8 cellular contexts compared by ENCODE assay signal in genomic region chr1:246930830-246931548, GRCh38. TPM values are rescaled to one million over a fixed set of nuclear protein-coding genes. Genes with fewer than 3 reads are reported as not detected.
DNase-seq lines count a peak whose midpoint lies in the region; ATAC-seq and TF ChIP-seq lines count a peak whose summit lies in the region.

No MANE protein-coding gene starts in this region.

- H3K4me3 Mint-ChIP-seq in activated T-helper 1 cell treated with anti-CD3 and anti-CD28 coated beads, Interleukin-12 subunit alpha, Interleukin-12 subunit beta, Interleukin-2, Interleukin-4 antibody, amounts not matched to agents 30 ng/mL and 10 ng/mL and 1 ng/mL, durations not matched to agents 14 hours and 24 hours and 36 hours, result peak overlapping the region; percentile 87
- peak overlapping the region; percentile 84 for H3K4me3 Mint-ChIP-seq in natural killer cell

- no peaks in the 10 kb centered on the region for H3K9me3 Mint-ChIP-seq in activated T-helper 1 cell treated with anti-CD3 and anti-CD28 coated beads, Interleukin-12 subunit alpha, Interleukin-12 subunit beta, Interleukin-2, Interleukin-4 antibody, amounts not matched to agents 30 ng/mL and 10 ng/mL and 1 ng/mL, durations not matched to agents 14 hours and 24 hours and 36 hours
- no peaks in the 10 kb centered on the region for H3K9me3 Mint-ChIP-seq in natural killer cell

- no peak for TF ChIP-seq CTCF in AG09309 (IDR thresholded peaks at IDR 0.05; ENCODE audit: control insufficient read depth, insufficient read depth, low read depth, low read length, missing control alignments)
- TF ChIP-seq CTCF in natural killer cell (IDR thresholded peaks at IDR 0.05), result no peak

- no peaks in the 10 kb centered on the region for H3K27me3 ChIP-seq in subcutaneous abdominal adipose tissue (ENCODE audit: control insufficient read depth in 5 of 5, insufficient read depth in 4 of 5, low read length in 5 of 5)

- H3K27ac ChIP-seq in subcutaneous abdominal adipose tissue (ENCODE audit: low read depth, low read length), result peak overlapping the region; percentile 95

- H3K36me3 Mint-ChIP-seq in activated T-helper 1 cell treated with anti-CD3 and anti-CD28 coated beads, Interleukin-12 subunit alpha, Interleukin-12 subunit beta, Interleukin-2, Interleukin-4 antibody, amounts not matched to agents 30 ng/mL and 10 ng/mL and 1 ng/mL, durations not matched to agents 14 hours and 24 hours and 36 hours (ENCODE audit: low read depth), result peaks cover 23% of the 10 kb centered on the region
- H3K36me3 Mint-ChIP-seq in natural killer cell, result no peaks in the 10 kb centered on the region

- H3K9me3 ChIP-seq in subcutaneous abdominal adipose tissue (ENCODE audit: control insufficient read depth in 5 of 5, low read length in 5 of 5), result no peaks in the 10 kb centered on the region

- H3K27ac Mint-ChIP-seq in activated T-helper 1 cell treated with anti-CD3 and anti-CD28 coated beads, Interleukin-12 subunit alpha, Interleukin-12 subunit beta, Interleukin-2, Interleukin-4 antibody, amounts not matched to agents 30 ng/mL and 10 ng/mL and 1 ng/mL, durations not matched to agents 14 hours and 24 hours and 36 hours, result peak overlapping the region; percentile 85
- peak overlapping the region; percentile 91 to 94 for H3K27ac Mint-ChIP-seq in natural killer cell

- H3K27me3 Mint-ChIP-seq in activated T-helper 1 cell treated with anti-CD3 and anti-CD28 coated beads, Interleukin-12 subunit alpha, Interleukin-12 subunit beta, Interleukin-2, Interleukin-4 antibody, amounts not matched to agents 30 ng/mL and 10 ng/mL and 1 ng/mL, durations not matched to agents 14 hours and 24 hours and 36 hours (ENCODE audit: insufficient read depth), result peaks cover 3% of the 10 kb centered on the region
- no peaks in the 10 kb centered on the region for H3K27me3 Mint-ChIP-seq in natural killer cell (ENCODE audit: low read depth in 2 of 2)

- DNase-seq in AG09309 (ENCODE audit: low read depth), result no peak
- peak; percentile 48 for DNase-seq in NOMO-1 treated with DMSO at 0.1 percent for 48 hours (lab: John Stamatoyannopoulos, UW; ENCODE audit: unreplicated experiment)
- DNase-seq in activated T-helper 1 cell treated with anti-CD3 and anti-CD28 coated beads, Interleukin-12 subunit alpha, Interleukin-12 subunit beta, Interleukin-2, Interleukin-4 antibody, amounts not matched to agents 30 ng/mL and 10 ng/mL and 1 ng/mL, durations not matched to agents 14 hours and 24 hours and 36 hours (ENCODE audit: low spot score), result peak; percentile 35
- peak; percentile 45 for DNase-seq in fibroblast of gingiva (ENCODE audit: low read depth)
- DNase-seq in natural killer cell, result peak; percentile 52

- H3K4me1 ChIP-seq in subcutaneous abdominal adipose tissue (ENCODE audit: control insufficient read depth in 5 of 5, insufficient read depth in 5 of 5, low read length in 5 of 5), result peaks cover 0 to 26% (median 16%) of the 10 kb centered on the region in 5 donors

- peaks cover 0 to 5% (median 3%) of the 10 kb centered on the region in 5 donors for H3K36me3 ChIP-seq in subcutaneous abdominal adipose tissue (ENCODE audit: control insufficient read depth in 5 of 5, insufficient read depth in 5 of 5, low read length in 5 of 5)

- intact Hi-C loops in activated T-helper 1 cell treated with anti-CD3 and anti-CD28 coated beads, Interleukin-12 subunit alpha, Interleukin-12 subunit beta, Interleukin-2, Interleukin-4 antibody, amounts not matched to agents 30 ng/mL and 10 ng/mL and 1 ng/mL, durations not matched to agents 14 hours and 24 hours and 36 hours (cut with micrococcal nuclease), result loop anchor here (1.0 to 5.0 kb wide), 6 partner anchors 24 to 1969 kb away; partner anchors contain the start of genes SCCPDH and ZNF496
- intact Hi-C loops in natural killer cell (cut with micrococcal nuclease), result loop anchor here (5.0 kb wide), 1 partner anchor 146 kb away; the partner anchor contains the start of gene ZNF670

- H3K4me1 Mint-ChIP-seq in activated T-helper 1 cell treated with anti-CD3 and anti-CD28 coated beads, Interleukin-12 subunit alpha, Interleukin-12 subunit beta, Interleukin-2, Interleukin-4 antibody, amounts not matched to agents 30 ng/mL and 10 ng/mL and 1 ng/mL, durations not matched to agents 14 hours and 24 hours and 36 hours (ENCODE audit: low read depth), result peaks cover 24% of the 10 kb centered on the region
- H3K4me1 Mint-ChIP-seq in natural killer cell, result peaks cover 36 to 42% of the 10 kb centered on the region in 2 donors

- H3K4me3 ChIP-seq in AG09309 (ENCODE audit: control insufficient read depth, low read depth, low read length), result peak overlapping the region; percentile 72
- H3K4me3 ChIP-seq in subcutaneous abdominal adipose tissue (ENCODE audit: low read depth in 1 of 5, low read length in 5 of 5), result peak overlapping the region; percentile 79 to 92 (median 87)

- peak; percentile 18 for ATAC-seq in GM18508 (IDR thresholded peaks at IDR 0.05; ENCODE audit: insufficient read depth, unreplicated experiment)
- peak; percentile 35 for ATAC-seq in HG02973 (IDR thresholded peaks at IDR 0.05; ENCODE audit: unreplicated experiment)
- peak in 2 of 3 donors; percentile 38 to 39 for ATAC-seq in natural killer cell

- peak overlapping the region; percentile 78 to 93 (median 91) for H3K9ac ChIP-seq in subcutaneous abdominal adipose tissue (ENCODE audit: low read length in 5 of 5)

RNA-seq across cellular contexts. Expression of gene AHCTF1, which starts 0.8 kb away (rescaled TPM):
- total RNA-seq in activated T-helper 1 cell treated with anti-CD3 and anti-CD28 coated beads, Interleukin-12 subunit alpha, Interleukin-12 subunit beta, Interleukin-2, Interleukin-4 antibody, amounts not matched to agents 30 ng/mL and 10 ng/mL and 1 ng/mL, durations not matched to agents 14 hours and 24 hours and 36 hours, result 56.1 and 60.5 TPM in 2 replicates
- 10 to 100 TPM; 46.5 to 50.2 (median 47.4) TPM for total RNA-seq in natural killer cell
